24 cellular contexts compared by ENCODE assay signal in the genomic region with DNA sequence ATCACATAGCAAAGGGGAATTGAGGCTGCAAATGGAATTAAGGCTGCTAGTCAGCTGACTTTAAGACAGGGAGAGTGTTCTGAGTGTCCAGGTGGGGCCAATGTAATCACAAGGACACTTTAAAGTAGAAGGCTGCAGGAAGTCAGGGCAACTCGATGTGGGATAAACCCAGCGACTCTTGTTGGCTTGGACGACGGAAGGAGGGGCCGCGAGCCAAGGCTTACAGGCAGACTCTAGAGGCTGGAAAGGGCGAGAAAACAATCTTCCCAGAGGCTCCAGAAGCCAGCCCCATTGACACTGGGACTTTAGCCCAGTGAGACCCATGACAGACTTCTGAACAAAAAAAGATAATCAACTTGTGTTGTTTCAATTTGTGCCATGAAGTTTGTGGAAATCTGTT. TPM values are rescaled to one million over a fixed set of nuclear protein-coding genes. Genes with fewer than 3 reads are reported as not detected.
DNase-seq lines count a peak whose midpoint lies in the region; ATAC-seq and TF ChIP-seq lines count a peak whose summit lies in the region.
"Had no signal": no experiment of that assay in that cellular context is flagged by ENCODE, and none has a peak within 500 bp of the region (broad histone marks: within the 10 kb centered on the region; RNA-seq: fewer than 3 reads in every experiment).

No MANE protein-coding gene starts in this region.

- H3K27me3 ChIP-seq in left ventricle myocardium inferior (ENCODE audit: low read depth), result no peaks in the 10 kb centered on the region
- H3K27me3 ChIP-seq in GM23338 (ENCODE audit: insufficient read depth), result no peaks in the 10 kb centered on the region

- H2AFZ ChIP-seq in GM23338, result no peak overlapping the region

- peaks cover 2% of the 10 kb centered on the region; the same call in 1 of the 2 replicates for H4K20me1 ChIP-seq in GM23338 (replicated peaks; ENCODE audit: insufficient read depth)

- H3K27me3 Mint-ChIP-seq in GM23338 (ENCODE audit: insufficient read depth, low read depth, poor library complexity), result peaks cover 3% of the 10 kb centered on the region
- no peaks in the 10 kb centered on the region for H3K27me3 Mint-ChIP-seq in T-helper 2 cell treated with Interferon-gamma antibody and Interleukin-4, amounts not matched to agents 5 μg/mL and 100 μg/mL, for 36 hours (ENCODE audit: low read depth)
- H3K27me3 Mint-ChIP-seq: CD4-positive, alpha-beta memory T cell had no signal

- peaks cover 35% of the 10 kb centered on the region for H3K36me3 Mint-ChIP-seq in GM23338 (ENCODE audit: low read depth)
- H3K36me3 Mint-ChIP-seq in T-helper 2 cell treated with Interferon-gamma antibody and Interleukin-4, amounts not matched to agents 5 μg/mL and 100 μg/mL, for 36 hours (ENCODE audit: low read depth), result peaks cover 2% of the 10 kb centered on the region

- H3K4me1 Mint-ChIP-seq in GM23338, result peaks cover 11% of the 10 kb centered on the region
- H3K4me1 Mint-ChIP-seq in T-helper 2 cell treated with Interferon-gamma antibody and Interleukin-4, amounts not matched to agents 5 μg/mL and 100 μg/mL, for 36 hours (ENCODE audit: low read depth), result peaks cover 4% of the 10 kb centered on the region

- no peaks in the 10 kb centered on the region for H3K79me2 ChIP-seq in GM23338 (replicated peaks; ENCODE audit: insufficient read depth)

- H3K36me3 ChIP-seq in left ventricle myocardium inferior (peaks cover 52% of the 10 kb centered on the region), GM23338 (ENCODE audit: insufficient read depth) (0 out of 2 replicates have a peak, but pooled peaks cover 3% of the 10 kb centered on the region)

- H3K4me1 ChIP-seq in left ventricle myocardium inferior, result peaks cover 36% of the 10 kb centered on the region
- H3K4me1 ChIP-seq in GM23338 (ENCODE audit: insufficient read depth), result 0 out of 2 replicates have a peak, but pooled peaks cover 4% of the 10 kb centered on the region
- H3K4me1 ChIP-seq: Caco-2 had no signal

- DNase-seq in left ventricle myocardium inferior (no peak), cardiac septum (ENCODE audit: low spot score) (no peak), GM23338 (ENCODE audit: low spot score) (no peak), posterior vena cava (ENCODE audit: low spot score) (peak; percentile 76)
- no peak for DNase-seq in T-helper 2 cell treated with Interferon-gamma antibody and Interleukin-4, amounts not matched to agents 5 μg/mL and 100 μg/mL, for 36 hours (ENCODE audit: low spot score)
- DNase-seq: C1 segment of cervical spinal cord; Caco-2; CD4-positive, alpha-beta memory T cell; HCEC 1CT; KBM-7; MV-4-11; NCI-H1105; NCI-H146; NCI-H2029; NCI-H446; NCI-H524 treated with DMSO at 0.1 percent for 48 hours; NCI-H774; SIG-M5 had no signal

- H3K4me3 Mint-ChIP-seq in GM23338, result no peak overlapping the region
- H3K4me3 Mint-ChIP-seq in T-helper 2 cell treated with Interferon-gamma antibody and Interleukin-4, amounts not matched to agents 5 μg/mL and 100 μg/mL, for 36 hours, result no peak overlapping the region
- H3K4me3 Mint-ChIP-seq: CD4-positive, alpha-beta memory T cell had no signal

- H3K9me3 ChIP-seq in left ventricle myocardium inferior (replicated peaks), result no peaks in the 10 kb centered on the region
- H3K9me3 ChIP-seq: Caco-2 had no signal

- intact Hi-C loops in left ventricle myocardium inferior (cut with micrococcal nuclease), result no loop called here
- intact Hi-C loops in cardiac septum (cut with DNase I), result loop anchor here (5.0 kb wide), 1 partner anchor 50 kb away; a partner anchor contains a TSS
- intact Hi-C loops in posterior vena cava (cut with DNase I), result no loop called here

- H3K4me2 ChIP-seq in GM23338, result no peak overlapping the region

- no peaks in the 10 kb centered on the region for H3K9me2 ChIP-seq in GM23338 (ENCODE audit: insufficient read depth)

- no peak for TF ChIP-seq CTCF in left ventricle myocardium inferior (IDR thresholded peaks at IDR 0.05; ENCODE audit: borderline replicate concordance)
- no peak for TF ChIP-seq CTCF in GM23338 (conservative IDR thresholded peaks at IDR 0.05; ENCODE audit: low read depth in 2 of 2)

- H3K9me3 Mint-ChIP-seq in GM23338, result no peaks in the 10 kb centered on the region
- no peaks in the 10 kb centered on the region for H3K9me3 Mint-ChIP-seq in T-helper 2 cell treated with Interferon-gamma antibody and Interleukin-4, amounts not matched to agents 5 μg/mL and 100 μg/mL, for 36 hours
- H3K9me3 Mint-ChIP-seq: CD4-positive, alpha-beta memory T cell had no signal

- peak overlapping the region; percentile 36; the same call in 1 of the 2 replicates for H3K27ac Mint-ChIP-seq in GM23338
- no peak overlapping the region for H3K27ac Mint-ChIP-seq in T-helper 2 cell treated with Interferon-gamma antibody and Interleukin-4, amounts not matched to agents 5 μg/mL and 100 μg/mL, for 36 hours

- H3F3A ChIP-seq in GM23338 (replicated peaks; ENCODE audit: low read depth), result no peaks in the 10 kb centered on the region

- H3K4me3 ChIP-seq in left ventricle myocardium inferior (no peak overlapping the region), GM23338 (no peak overlapping the region)

- ATAC-seq in GM23338 (no peak), HG02588 (IDR thresholded peaks at IDR 0.05; ENCODE audit: unreplicated experiment) (no peak), GM21529 (IDR thresholded peaks at IDR 0.05; ENCODE audit: unreplicated experiment) (no peak)

- H3K27ac ChIP-seq in left ventricle myocardium inferior (replicated peaks), result peak overlapping the region; percentile 86
- no peak overlapping the region for H3K27ac ChIP-seq in GM23338 (ENCODE audit: low read depth)

TF ChIP-seq in GM23338, 12 proteins besides CTCF, POLR2A, EP300 and RAD21:
- TF ChIP-seq NANOG (IDR thresholded peaks at IDR 0.05; ENCODE audit: borderline replicate concordance) (no peak), EZH2phosphoT487 (IDR thresholded peaks at IDR 0.05; ENCODE audit: unreplicated experiment) (no peak), EZH2 (IDR thresholded peaks at IDR 0.05; ENCODE audit: low read depth, unreplicated experiment) (no peak), CREB1 (CRISPR knock-in tag; IDR thresholded peaks at IDR 0.05; ENCODE audit: low read depth) (no peak), POLR2AphosphoS5 (IDR thresholded peaks at IDR 0.05; ENCODE audit: low read depth) (no peak), JUNB (IDR thresholded peaks at IDR 0.05; ENCODE audit: unreplicated experiment) (no peak), ZNF331 (CRISPR knock-in tag; IDR thresholded peaks at IDR 0.05; ENCODE audit: low read depth) (no peak)

RNA-seq across cellular contexts. Expression of a gene that starts 12.9 kb away (rescaled TPM):
- total RNA-seq in left ventricle myocardium inferior (32.7 TPM), cardiac septum (15.9 TPM), posterior vena cava (100 to 1,000 TPM in 1 of 2 donors, 10 to 100 TPM in 1; 78.5 to 105 TPM)
- total RNA-seq in GM23338 (2014; rRNA removed; shearing (Covaris generic)), result 1.4 TPM in 1 of 2 replicates, not detected in the other
- polyA plus RNA-seq in GM23338 (2016; fragmentation: Nextera tagmentation; extraction: Ambion mirVana), result 0.40 and 1.2 TPM in 2 replicates
- total RNA-seq: LHCN-M2, MCF 10A had no signal
- polyA plus RNA-seq: AG04450; CD4-positive, alpha-beta memory T cell had no signal

RNA-seq across cellular contexts. Expression of a gene that starts 17.3 kb away (rescaled TPM):
- total RNA-seq in left ventricle myocardium inferior (5.0 TPM), cardiac septum (3.2 TPM), posterior vena cava (10 to 100 TPM; 19.1 to 28.8 TPM)
- total RNA-seq in GM23338 (2014; rRNA removed; shearing (Covaris generic)), result 1.4 and 6.4 TPM in 2 replicates
- 0.82 and 0.89 TPM in 2 replicates for polyA plus RNA-seq in GM23338 (2016; fragmentation: Nextera tagmentation; extraction: Ambion mirVana)

RNA-seq across cellular contexts. Expression of a gene that starts 49.6 kb away (rescaled TPM):
- total RNA-seq in left ventricle myocardium inferior (6.3 TPM), cardiac septum (11.2 TPM), posterior vena cava (10 to 100 TPM; 20.7 to 24.1 TPM)
- 23.6 and 24.3 TPM in 2 replicates for total RNA-seq in GM23338 (2014; rRNA removed; shearing (Covaris generic))
- 11.2 and 13.9 TPM in 2 replicates for polyA plus RNA-seq in GM23338 (2016; fragmentation: Nextera tagmentation; extraction: Ambion mirVana)

RNA-seq across cellular contexts. Expression of a gene that starts 53.1 kb away (rescaled TPM):
- total RNA-seq in left ventricle myocardium inferior, result 0.55 TPM
- total RNA-seq in cardiac septum, result 0.78 TPM
- total RNA-seq in GM23338 (2014; rRNA removed; shearing (Covaris generic)), result 0.31 TPM in 1 of 2 replicates, not detected in the other
- polyA plus RNA-seq in GM23338 (2016; fragmentation: Nextera tagmentation; extraction: Ambion mirVana), result not detected in 2 replicates
- 10 to 100 TPM; 14.8 to 16.1 TPM for total RNA-seq in posterior vena cava
- total RNA-seq: CD4-positive, alpha-beta memory T cell; H1; LHCN-M2; MCF 10A had no signal
- polyA plus RNA-seq: CD4-positive, alpha-beta memory T cell; H1 had no signal
